Comparison of ENCODE assay signal across 27 cellular contexts in the genomic region with DNA sequence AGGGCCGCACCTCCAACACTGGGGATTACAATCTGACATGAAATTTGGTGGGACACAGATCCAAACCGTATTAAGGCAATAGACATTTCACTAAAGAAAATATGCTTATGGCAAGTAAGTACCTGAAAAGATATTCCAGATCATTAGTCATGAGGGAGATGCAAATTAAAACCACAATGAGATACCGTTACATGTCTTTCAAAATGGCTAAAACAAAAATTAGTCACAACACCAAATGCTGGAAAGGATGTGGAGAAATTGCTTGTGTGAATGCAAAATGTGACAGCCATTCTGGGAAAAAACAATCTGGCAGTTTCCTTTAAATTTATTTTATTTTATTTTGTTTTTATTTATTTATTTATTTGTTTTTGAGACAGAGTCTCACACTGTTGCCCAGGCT.
"Had no signal": no experiment of that assay in that cellular context is flagged by ENCODE, and none has a peak within 500 bp of the region (broad histone marks: within the 10 kb centered on the region; RNA-seq: fewer than 3 reads in every experiment).

No MANE protein-coding gene starts in this region.

- FAIRE-seq: endometrium, frontal cortex, kidney had no signal

- H3K4me2 ChIP-seq: hepatocyte had no signal

- H3K27me3 ChIP-seq: colonic mucosa, esophagus squamous epithelium, gastroesophageal sphincter, heart left ventricle, hepatocyte, left lung had no signal

- H3K9me3 ChIP-seq: colonic mucosa, gastroesophageal sphincter, left lung, lower lobe of right lung, mucosa of descending colon had no signal

- H3K4me1 ChIP-seq: colonic mucosa, esophagus squamous epithelium, gastroesophageal sphincter, heart left ventricle, left lung, lower lobe of right lung had no signal

- H3K79me2 ChIP-seq: hepatocyte had no signal

- H3K27me3 Mint-ChIP-seq: dendritic cell treated with granulocyte-macrophage colony-stimulating factor and Interleukin-4, amounts not matched to agents 40 ng/mL and 50 ng/mL, for 4 days; effector memory CD8-positive, alpha-beta T cell; memory B cell had no signal

- H3K4me1 Mint-ChIP-seq: endodermal cell had no signal

- DNase-seq: colonic mucosa; cortex of kidney; effector CD8-positive, alpha-beta T cell; effector memory CD8-positive, alpha-beta T cell; endodermal cell; erythroblast; esophagus squamous epithelium; foreskin fibroblast; heart left ventricle; hypothalamus; immature natural killer cell; islet precursor cell; kidney; left cardiac atrium; left lung; left ventricle myocardium superior; lower lobe of right lung; mesendoderm; mucosa of descending colon had no signal

- H3K4me3 Mint-ChIP-seq: dendritic cell treated with granulocyte-macrophage colony-stimulating factor and Interleukin-4, amounts not matched to agents 40 ng/mL and 50 ng/mL, for 4 days; effector memory CD8-positive, alpha-beta T cell; endodermal cell; immature natural killer cell; memory B cell had no signal

- H3K27ac Mint-ChIP-seq: dendritic cell treated with granulocyte-macrophage colony-stimulating factor and Interleukin-4, amounts not matched to agents 40 ng/mL and 50 ng/mL, for 4 days; effector memory CD8-positive, alpha-beta T cell; endodermal cell; memory B cell had no signal

- H3K27ac ChIP-seq: colonic mucosa, epithelial cell of prostate, esophagus squamous epithelium, gastroesophageal sphincter, heart left ventricle, hepatocyte, left lung, lower lobe of right lung had no signal

- H3K36me3 ChIP-seq: colonic mucosa, esophagus squamous epithelium, gastroesophageal sphincter, heart left ventricle, left lung, lower lobe of right lung had no signal

- H3K4me3 ChIP-seq: colonic mucosa, esophagus squamous epithelium, gastroesophageal sphincter, heart left ventricle, hepatocyte, left lung, lower lobe of right lung, mucosa of descending colon had no signal

- H2AFZ ChIP-seq: hepatocyte had no signal

- ATAC-seq: effector memory CD8-positive, alpha-beta T cell; esophagus mucosa; gastroesophageal sphincter; heart left ventricle; left cardiac atrium; left lung; left ventricle myocardium superior; lower lobe of right lung; mucosa of descending colon had no signal
